In the genomic region with DNA sequence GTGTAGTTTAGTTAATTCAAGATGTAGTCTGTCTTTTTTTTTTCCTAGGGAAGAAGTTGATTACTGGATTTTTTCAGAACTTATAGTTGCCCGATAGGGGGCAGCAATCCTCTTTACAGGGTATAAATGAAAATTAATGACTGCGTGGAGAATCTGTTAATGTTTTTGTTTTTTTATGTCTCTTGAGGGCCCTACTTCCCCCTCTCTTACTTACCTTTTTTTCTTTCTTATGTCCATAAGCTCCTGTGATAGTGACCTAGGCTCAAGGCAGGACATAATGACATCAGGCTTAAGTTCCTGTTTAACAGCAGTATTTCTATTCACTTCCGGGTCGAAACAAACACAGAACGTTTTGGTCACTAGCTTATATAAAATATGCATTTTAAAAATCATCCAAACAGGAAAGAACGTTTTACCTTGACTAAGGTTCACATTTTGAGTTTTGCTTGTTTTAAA, we compare ENCODE assay signal across 1 cellular context.
TF ChIP-seq lines count a peak whose summit lies in the region.

No MANE protein-coding gene starts in this region.

TF ChIP-seq in GM12878, 131 proteins besides CTCF, POLR2A, EP300 and RAD21 (continued from another document):
- TF ChIP-seq, protein P1, sequence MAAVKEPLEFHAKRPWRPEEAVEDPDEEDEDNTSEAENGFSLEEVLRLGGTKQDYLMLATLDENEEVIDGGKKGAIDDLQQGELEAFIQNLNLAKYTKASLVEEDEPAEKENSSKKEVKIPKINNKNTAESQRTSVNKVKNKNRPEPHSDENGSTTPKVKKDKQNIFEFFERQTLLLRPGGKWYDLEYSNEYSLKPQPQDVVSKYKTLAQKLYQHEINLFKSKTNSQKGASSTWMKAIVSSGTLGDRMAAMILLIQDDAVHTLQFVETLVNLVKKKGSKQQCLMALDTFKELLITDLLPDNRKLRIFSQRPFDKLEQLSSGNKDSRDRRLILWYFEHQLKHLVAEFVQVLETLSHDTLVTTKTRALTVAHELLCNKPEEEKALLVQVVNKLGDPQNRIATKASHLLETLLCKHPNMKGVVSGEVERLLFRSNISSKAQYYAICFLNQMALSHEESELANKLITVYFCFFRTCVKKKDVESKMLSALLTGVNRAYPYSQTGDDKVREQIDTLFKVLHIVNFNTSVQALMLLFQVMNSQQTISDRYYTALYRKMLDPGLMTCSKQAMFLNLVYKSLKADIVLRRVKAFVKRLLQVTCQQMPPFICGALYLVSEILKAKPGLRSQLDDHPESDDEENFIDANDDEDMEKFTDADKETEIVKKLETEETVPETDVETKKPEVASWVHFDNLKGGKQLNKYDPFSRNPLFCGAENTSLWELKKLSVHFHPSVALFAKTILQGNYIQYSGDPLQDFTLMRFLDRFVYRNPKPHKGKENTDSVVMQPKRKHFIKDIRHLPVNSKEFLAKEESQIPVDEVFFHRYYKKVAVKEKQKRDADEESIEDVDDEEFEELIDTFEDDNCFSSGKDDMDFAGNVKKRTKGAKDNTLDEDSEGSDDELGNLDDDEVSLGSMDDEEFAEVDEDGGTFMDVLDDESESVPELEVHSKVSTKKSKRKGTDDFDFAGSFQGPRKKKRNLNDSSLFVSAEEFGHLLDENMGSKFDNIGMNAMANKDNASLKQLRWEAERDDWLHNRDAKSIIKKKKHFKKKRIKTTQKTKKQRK (IDR thresholded peaks at IDR 0.05; ENCODE audit: low read depth, low read length) = no peak
- TF ChIP-seq NFXL1 (IDR thresholded peaks at IDR 0.05; ENCODE audit: borderline replicate concordance) (no peak), GABPA (IDR thresholded peaks at IDR 0.05; ENCODE audit: low read depth) (peak; percentile 81), ATF7 (IDR thresholded peaks at IDR 0.05; ENCODE audit: low read depth) (peak; percentile 52)
